ENCODE assay signal across 15 cellular contexts in the genomic region with DNA sequence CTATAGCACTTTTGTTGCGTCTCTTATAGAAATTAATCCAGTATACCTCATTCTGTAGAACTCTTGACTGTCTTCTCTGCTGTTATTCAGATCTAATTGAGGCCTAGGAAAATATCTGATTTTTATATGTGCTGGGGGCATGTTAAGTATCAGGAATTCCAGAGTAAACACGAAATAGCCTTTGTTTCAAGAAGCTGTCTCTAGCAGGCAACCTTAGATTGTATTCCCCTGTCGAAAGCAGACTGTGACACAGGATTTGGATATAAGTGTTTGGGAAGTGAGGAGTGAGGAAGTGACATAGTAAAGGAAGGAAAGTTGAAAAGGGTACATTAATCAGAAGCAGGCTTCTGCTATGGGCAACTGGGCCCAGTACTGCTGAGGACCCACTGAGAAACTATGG.
DNase-seq lines count a peak whose midpoint lies in the region; ATAC-seq, FAIRE-seq and TF ChIP-seq lines count a peak whose summit lies in the region.
"Had no signal": no experiment of that assay in that cellular context is flagged by ENCODE, and none has a peak within 500 bp of the region (broad histone marks: within the 10 kb centered on the region; RNA-seq: fewer than 3 reads in every experiment).

No MANE protein-coding gene starts in this region.

- FAIRE-seq in K562 (lab: Jason Lieb, UNC): no peak

- H3K4me2 ChIP-seq in K562 (ENCODE audit: insufficient read depth, low read length): no peak overlapping the region

- no peak overlapping the region for H3K9ac ChIP-seq in K562 (ENCODE audit: insufficient read depth in 1 of 2, low read depth in 2 of 2, low read length in 2 of 2)
- H3K9ac ChIP-seq: parathyroid adenoma had no signal

- intact Hi-C loops in K562 (cut with micrococcal nuclease): no loop called here
- intact Hi-C loops in Right ventricle myocardium inferior (cut with DNase I): no loop called here

- peak overlapping the region; percentile 96 for H3K27ac Mint-ChIP-seq in HFFc6
- H3K27ac Mint-ChIP-seq: endodermal cell had no signal

- WGBS in K562 (ENCODE audit: insufficient coverage, low coverage, missing lambda C conversion rate): 19% methylated on average over 3 of the region's 3 CpGs

- CTCF ChIA-PET in K562 (lab: Yijun Ruan, JAX; ENCODE audit: low intra/inter-chr PET ratio): no interaction called here

- H3K79me2 ChIP-seq in K562 (ENCODE audit: control insufficient read depth, insufficient read depth, low read length): no peaks in the 10 kb centered on the region
- H3K79me2 ChIP-seq: parathyroid adenoma had no signal

- ATAC-seq in K562 (no peak), esophagus mucosa (no peak), Right ventricle myocardium inferior (no peak)

- no peaks in the 10 kb centered on the region for H3K9me1 ChIP-seq in K562 (ENCODE audit: control insufficient read depth, insufficient read depth, low read length)

- no peaks in the 10 kb centered on the region for H3K27me3 Mint-ChIP-seq in HFFc6 (ENCODE audit: insufficient read depth)

- TF ChIP-seq POLR2A in K562 (conservative IDR thresholded peaks at IDR 0.05): no peak

- H3K9me3 ChIP-seq in K562 (replicated peaks; ENCODE audit: control insufficient read depth, insufficient read depth, low read depth, low read length): no peaks in the 10 kb centered on the region
- H3K9me3 ChIP-seq: adrenal gland had no signal

- POLR2A ChIA-PET in K562 (lab: Yijun Ruan, JAX): no interaction called here

- H3K4me1 Mint-ChIP-seq in HFFc6 (ENCODE audit: low read depth): peaks cover 33% of the 10 kb centered on the region
- H3K4me1 Mint-ChIP-seq: endodermal cell had no signal

- H3K36me3 Mint-ChIP-seq in HFFc6 (ENCODE audit: low read depth): peaks cover 5% of the 10 kb centered on the region

- H3K4me3 Mint-ChIP-seq in HFFc6: peak overlapping the region; percentile 68
- H3K4me3 Mint-ChIP-seq: endodermal cell had no signal

- H3K4me3 ChIP-seq in K562: no peak overlapping the region
- H3K4me3 ChIP-seq: adrenal gland had no signal

- BruUV-seq in K562 (replicated peaks; lab: Mats Ljungman, UMichigan): no TSS peak

- no peaks in the 10 kb centered on the region; the same call in 1 of the 2 replicates for H3K9me3 Mint-ChIP-seq in HFFc6

- H3K27ac ChIP-seq in K562 (ENCODE audit: extremely low read depth, low read depth, low read length): no peak overlapping the region
- H3K27ac ChIP-seq: adrenal gland, parathyroid adenoma had no signal

- TF ChIP-seq EP300 in K562 (IDR thresholded peaks at IDR 0.05; ENCODE audit: low read length): no peak

- H3K27me3 ChIP-seq in K562 (ENCODE audit: control insufficient read depth in 2 of 2, insufficient read depth in 2 of 2, low read length in 2 of 2): no peaks in the 10 kb centered on the region
- H3K27me3 ChIP-seq: adrenal gland had no signal

- no peaks in the 10 kb centered on the region for H3K4me1 ChIP-seq in K562 (replicated peaks in 1 of 2; ENCODE audit: control insufficient read depth in 2 of 2, insufficient read depth in 2 of 2, low read length in 2 of 2)
- H3K4me1 ChIP-seq: adrenal gland, parathyroid adenoma had no signal

- in situ Hi-C loops in K562 (cut with MboI): no loop called here

- no peaks in the 10 kb centered on the region for H3K36me3 ChIP-seq in K562 (ENCODE audit: control insufficient read depth, insufficient read depth, low read length)
- H3K36me3 ChIP-seq: adrenal gland had no signal

- DNase-seq in AG08396 (ENCODE audit: low spot score) (peak; percentile 8), HFFc6 (peak; percentile 1), K562 (ENCODE audit: extremely low read depth in 1 of 4, low spot score in 3 of 4) (no peak), lung microvascular endothelial cell (ENCODE audit: low read depth in 2 of 2) (peak; percentile 2 to 56), HUDEP-2 (lab: John Stamatoyannopoulos, UW; ENCODE audit: unreplicated experiment in 76 of 76) (no peak), Right ventricle myocardium inferior (ENCODE audit: missing footprints) (no peak)
- DNase-seq in activated CD8-positive, alpha-beta memory T cell treated with anti-CD3 and anti-CD28 coated beads for 24 hours: no peak
- DNase-seq: activated CD8-positive, alpha-beta memory T cell treated with anti-CD3 and anti-CD28 coated beads, Interleukin-2, amount 50 U/mL, for 4 hours; adrenal gland; endodermal cell; mesendoderm; NCI-H1105 treated with DMSO at 0.1 percent for 48 hours; NCI-H524 had no signal

- no peaks in the 10 kb centered on the region for H4K20me1 ChIP-seq in K562 (replicated peaks; ENCODE audit: control insufficient read depth, insufficient read depth, low read length)

- H2AFZ ChIP-seq in K562 (ENCODE audit: low read depth, low read length): 0 out of 2 replicates have a peak overlapping the region, but pooled peaks have one; percentile 22
- H2AFZ ChIP-seq: parathyroid adenoma had no signal

- TF ChIP-seq CTCF in HFFc6 (IDR thresholded peaks at IDR 0.05) (no peak), K562 (IDR thresholded peaks at IDR 0.05 in 2 of 3, conservative IDR thresholded peaks at IDR 0.05 in 1 of 3; ENCODE audit: insufficient read depth in 2 of 3, low read depth in 1 of 3, low read length in 3 of 3) (no peak)

- TF ChIP-seq RAD21 in K562 (CRISPR knock-in tag; conservative IDR thresholded peaks at IDR 0.05 in 1 of 2, IDR thresholded peaks at IDR 0.05 in 1 of 2): no peak

TF ChIP-seq in K562, 482 proteins besides CTCF, POLR2A, EP300 and RAD21 (continues in another document):
- TF ChIP-seq ZKSCAN8 (CRISPR knock-in tag; IDR thresholded peaks at IDR 0.05) (no peak), SRSF7 (optimal IDR thresholded peaks at IDR 0.05; ENCODE audit: low read depth, low read length) (no peak), ZNF644 (tag; IDR thresholded peaks at IDR 0.05; ENCODE audit: low read depth) (no peak), HNRNPK (IDR thresholded peaks at IDR 0.05; ENCODE audit: low read depth, low read length, poor library complexity, severe bottlenecking) (no peak), HNRNPUL1 (IDR thresholded peaks at IDR 0.05; ENCODE audit: low read length) (no peak), NR2C1 (IDR thresholded peaks at IDR 0.05) (no peak), NR2C1 (tag; IDR thresholded peaks at IDR 0.05) (no peak), SIN3A (IDR thresholded peaks at IDR 0.05; ENCODE audit: borderline replicate concordance in 2 of 2, control insufficient read depth in 1 of 2, low read depth in 2 of 2, low read length in 2 of 2) (no peak), BRD9 (IDR thresholded peaks at IDR 0.05; ENCODE audit: low read depth, partially characterized antibody) (no peak), BDP1 (IDR thresholded peaks at IDR 0.05; ENCODE audit: insufficient read depth, insufficient read length) (no peak), RBFOX2 (IDR thresholded peaks at IDR 0.05; ENCODE audit: low read depth, low read length) (no peak)
- TF ChIP-seq, protein P1, sequence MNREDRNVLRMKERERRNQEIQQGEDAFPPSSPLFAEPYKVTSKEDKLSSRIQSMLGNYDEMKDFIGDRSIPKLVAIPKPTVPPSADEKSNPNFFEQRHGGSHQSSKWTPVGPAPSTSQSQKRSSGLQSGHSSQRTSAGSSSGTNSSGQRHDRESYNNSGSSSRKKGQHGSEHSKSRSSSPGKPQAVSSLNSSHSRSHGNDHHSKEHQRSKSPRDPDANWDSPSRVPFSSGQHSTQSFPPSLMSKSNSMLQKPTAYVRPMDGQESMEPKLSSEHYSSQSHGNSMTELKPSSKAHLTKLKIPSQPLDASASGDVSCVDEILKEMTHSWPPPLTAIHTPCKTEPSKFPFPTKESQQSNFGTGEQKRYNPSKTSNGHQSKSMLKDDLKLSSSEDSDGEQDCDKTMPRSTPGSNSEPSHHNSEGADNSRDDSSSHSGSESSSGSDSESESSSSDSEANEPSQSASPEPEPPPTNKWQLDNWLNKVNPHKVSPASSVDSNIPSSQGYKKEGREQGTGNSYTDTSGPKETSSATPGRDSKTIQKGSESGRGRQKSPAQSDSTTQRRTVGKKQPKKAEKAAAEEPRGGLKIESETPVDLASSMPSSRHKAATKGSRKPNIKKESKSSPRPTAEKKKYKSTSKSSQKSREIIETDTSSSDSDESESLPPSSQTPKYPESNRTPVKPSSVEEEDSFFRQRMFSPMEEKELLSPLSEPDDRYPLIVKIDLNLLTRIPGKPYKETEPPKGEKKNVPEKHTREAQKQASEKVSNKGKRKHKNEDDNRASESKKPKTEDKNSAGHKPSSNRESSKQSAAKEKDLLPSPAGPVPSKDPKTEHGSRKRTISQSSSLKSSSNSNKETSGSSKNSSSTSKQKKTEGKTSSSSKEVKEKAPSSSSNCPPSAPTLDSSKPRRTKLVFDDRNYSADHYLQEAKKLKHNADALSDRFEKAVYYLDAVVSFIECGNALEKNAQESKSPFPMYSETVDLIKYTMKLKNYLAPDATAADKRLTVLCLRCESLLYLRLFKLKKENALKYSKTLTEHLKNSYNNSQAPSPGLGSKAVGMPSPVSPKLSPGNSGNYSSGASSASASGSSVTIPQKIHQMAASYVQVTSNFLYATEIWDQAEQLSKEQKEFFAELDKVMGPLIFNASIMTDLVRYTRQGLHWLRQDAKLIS (CRISPR knock-in tag; IDR thresholded peaks at IDR 0.05): no peak
- TF ChIP-seq, protein P2, sequence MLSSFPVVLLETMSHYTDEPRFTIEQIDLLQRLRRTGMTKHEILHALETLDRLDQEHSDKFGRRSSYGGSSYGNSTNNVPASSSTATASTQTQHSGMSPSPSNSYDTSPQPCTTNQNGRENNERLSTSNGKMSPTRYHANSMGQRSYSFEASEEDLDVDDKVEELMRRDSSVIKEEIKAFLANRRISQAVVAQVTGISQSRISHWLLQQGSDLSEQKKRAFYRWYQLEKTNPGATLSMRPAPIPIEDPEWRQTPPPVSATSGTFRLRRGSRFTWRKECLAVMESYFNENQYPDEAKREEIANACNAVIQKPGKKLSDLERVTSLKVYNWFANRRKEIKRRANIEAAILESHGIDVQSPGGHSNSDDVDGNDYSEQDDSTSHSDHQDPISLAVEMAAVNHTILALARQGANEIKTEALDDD (IDR thresholded peaks at IDR 0.05): no peak

Comparison
In these comparisons a context has a peak if more than half of its experiments do, and no peak if none do; other contexts are left out.
1. DNase-seq: peak in AG08396 (single experiment), HFFc6 (single experiment) and lung microvascular endothelial cell (2 of 2); none in K562 (0 of 4), activated CD8-positive, alpha-beta memory T cell treated with anti-CD3 and anti-CD28 coated beads for 24 hours (single experiment), HUDEP-2 (0 of 76) and Right ventricle myocardium inferior (single experiment).